In the genomic region with DNA sequence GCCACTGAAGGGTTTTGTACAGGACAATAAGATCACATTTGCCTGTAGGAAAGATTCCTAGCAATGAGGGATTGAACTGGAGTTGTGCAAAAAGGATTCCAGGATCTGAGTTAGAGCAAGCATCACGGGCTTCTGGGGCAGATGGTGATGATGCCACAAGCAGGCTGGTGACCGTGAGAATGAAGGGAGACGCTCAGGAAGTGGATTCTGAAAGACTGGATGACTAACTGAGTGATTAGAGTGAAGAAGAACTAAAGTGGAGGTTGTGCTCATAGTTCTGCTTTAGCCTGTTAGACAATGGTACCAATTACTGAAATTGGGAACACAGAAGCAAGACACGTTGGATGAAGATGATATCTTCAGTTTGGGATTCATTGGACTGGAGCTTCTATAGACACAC, we compare ENCODE assay signal across 1 cellular context.
TF ChIP-seq lines count a peak whose summit lies in the region.

No MANE protein-coding gene starts in this region.

TF ChIP-seq in HepG2, 621 proteins besides CTCF, POLR2A, EP300 and RAD21:
- TF ChIP-seq ZNF607 (CRISPR knock-in tag; IDR thresholded peaks at IDR 0.05; ENCODE audit: borderline replicate concordance): no peak
- no peak for TF ChIP-seq LRRFIP1 (CRISPR knock-in tag; conservative IDR thresholded peaks at IDR 0.05)
- no peak for TF ChIP-seq ZFP37 (CRISPR knock-in tag; IDR thresholded peaks at IDR 0.05; ENCODE audit: borderline replicate concordance)
- TF ChIP-seq ISX (CRISPR knock-in tag; conservative IDR thresholded peaks at IDR 0.05): no peak
- no peak for TF ChIP-seq CREB3 (CRISPR knock-in tag; IDR thresholded peaks at IDR 0.05)
- TF ChIP-seq, protein P1, sequence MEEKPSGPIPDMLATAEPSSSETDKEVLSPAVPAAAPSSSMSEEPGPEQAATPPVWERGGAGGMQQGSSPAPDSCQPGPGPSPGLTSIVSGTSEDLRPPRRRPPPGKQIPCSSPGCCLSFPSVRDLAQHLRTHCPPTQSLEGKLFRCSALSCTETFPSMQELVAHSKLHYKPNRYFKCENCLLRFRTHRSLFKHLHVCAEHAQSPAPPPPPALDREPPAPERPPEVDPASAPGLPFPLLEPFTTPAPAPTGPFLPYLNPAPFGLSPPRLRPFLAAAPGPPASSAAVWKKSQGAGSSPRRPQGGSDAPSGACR (CRISPR knock-in tag; IDR thresholded peaks at IDR 0.05): no peak
- TF ChIP-seq KMT2B (CRISPR knock-in tag; IDR thresholded peaks at IDR 0.05): no peak
- no peak for TF ChIP-seq YEATS2 (CRISPR knock-in tag; IDR thresholded peaks at IDR 0.05; ENCODE audit: borderline replicate concordance)
- no peak for TF ChIP-seq CAMTA2 (CRISPR knock-in tag; IDR thresholded peaks at IDR 0.05; ENCODE audit: borderline replicate concordance)
- no peak for TF ChIP-seq THAP7 (CRISPR knock-in tag; IDR thresholded peaks at IDR 0.05)
- TF ChIP-seq, protein P2, sequence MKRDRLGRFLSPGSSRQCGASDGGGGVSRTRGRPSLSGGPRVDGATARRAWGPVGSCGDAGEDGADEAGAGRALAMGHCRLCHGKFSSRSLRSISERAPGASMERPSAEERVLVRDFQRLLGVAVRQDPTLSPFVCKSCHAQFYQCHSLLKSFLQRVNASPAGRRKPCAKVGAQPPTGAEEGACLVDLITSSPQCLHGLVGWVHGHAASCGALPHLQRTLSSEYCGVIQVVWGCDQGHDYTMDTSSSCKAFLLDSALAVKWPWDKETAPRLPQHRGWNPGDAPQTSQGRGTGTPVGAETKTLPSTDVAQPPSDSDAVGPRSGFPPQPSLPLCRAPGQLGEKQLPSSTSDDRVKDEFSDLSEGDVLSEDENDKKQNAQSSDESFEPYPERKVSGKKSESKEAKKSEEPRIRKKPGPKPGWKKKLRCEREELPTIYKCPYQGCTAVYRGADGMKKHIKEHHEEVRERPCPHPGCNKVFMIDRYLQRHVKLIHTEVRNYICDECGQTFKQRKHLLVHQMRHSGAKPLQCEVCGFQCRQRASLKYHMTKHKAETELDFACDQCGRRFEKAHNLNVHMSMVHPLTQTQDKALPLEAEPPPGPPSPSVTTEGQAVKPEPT (CRISPR knock-in tag; IDR thresholded peaks at IDR 0.05; ENCODE audit: low read depth): no peak
- TF ChIP-seq FOXA3 (CRISPR knock-in tag; IDR thresholded peaks at IDR 0.05): no peak
- no peak for TF ChIP-seq ZNF660 (CRISPR knock-in tag; IDR thresholded peaks at IDR 0.05; ENCODE audit: borderline replicate concordance, low read depth)
- TF ChIP-seq NAIF1 (CRISPR knock-in tag; IDR thresholded peaks at IDR 0.05; ENCODE audit: borderline replicate concordance): no peak
- no peak for TF ChIP-seq SPEN (CRISPR knock-in tag; IDR thresholded peaks at IDR 0.05; ENCODE audit: low read depth)
